ENCODE assay signal across 16 cellular contexts in genomic region chr5:38104497-38105230, GRCh38.
DNase-seq lines count a peak whose midpoint lies in the region; ATAC-seq and TF ChIP-seq lines count a peak whose summit lies in the region.
"Had no signal": no experiment of that assay in that cellular context is flagged by ENCODE, and none has a peak within 500 bp of the region (broad histone marks: within the 10 kb centered on the region; RNA-seq: fewer than 3 reads in every experiment).

No MANE protein-coding gene starts in this region.

- no peak for TF ChIP-seq POLR2A in erythroblast (IDR thresholded peaks at IDR 0.05; ENCODE audit: low read length)

- CTCF ChIA-PET in T-cell (lab: Charles Lee), result interaction anchor here in 1 of 2 donors (0.5 kb wide), 1 partner anchor 19 kb away, joined by 3 read pairs; no protein-coding TSS in a partner anchor

- no peaks in the 10 kb centered on the region for H3K9me3 ChIP-seq in BLaER1

- H3K4me1 ChIP-seq in BLaER1, result no peaks in the 10 kb centered on the region; the same call in 1 of the 2 replicates

- POLR2A ChIA-PET in T-cell (lab: Charles Lee), result no interaction called here

- H3K9me3 Mint-ChIP-seq in T-cell, result peaks cover 0 to 4% (median 0%) of the 10 kb centered on the region in 3 donors
- H3K9me3 Mint-ChIP-seq: activated naive CD4-positive, alpha-beta T cell treated with anti-CD3 and anti-CD28 coated beads, Interleukin-2, amount 50 U/mL, for 24 hours; CD4-positive, alpha-beta T cell; T-helper 1 cell treated with Interleukin-12 subunit alpha and Interleukin-12 subunit beta and Interleukin-4 antibody, amounts not matched to agents 30 μg/mL and 1 μg/mL, for 36 hours had no signal

- H3K27ac Mint-ChIP-seq in T-cell, result no peak overlapping the region
- H3K27ac Mint-ChIP-seq: activated CD4-positive, alpha-beta T cell treated with anti-CD3 and anti-CD28 coated beads for 36 hours; CD4-positive, alpha-beta T cell; T-helper 1 cell treated with Interleukin-12 subunit alpha and Interleukin-12 subunit beta and Interleukin-4 antibody, amounts not matched to agents 30 μg/mL and 1 μg/mL, for 36 hours had no signal

- H3K9ac ChIP-seq in BLaER1, result no peak overlapping the region

- no peak overlapping the region for H3K4me3 ChIP-seq in BLaER1

- H3K36me3 ChIP-seq in BLaER1, result no peaks in the 10 kb centered on the region

- H3K27ac ChIP-seq in BLaER1, result no peak overlapping the region

- ATAC-seq in T-cell (replicated peaks in 1 of 4), result no peak
- no peak for ATAC-seq in HG03432 (IDR thresholded peaks at IDR 0.05; ENCODE audit: unreplicated experiment)
- ATAC-seq in HG03354 (IDR thresholded peaks at IDR 0.05; ENCODE audit: poor library complexity, severe bottlenecking, unreplicated experiment), result no peak
- ATAC-seq: activated CD4-positive, alpha-beta T cell treated with anti-CD3 and anti-CD28 coated beads for 36 hours; Panc1 had no signal

- peaks cover 0 to 5% of the 10 kb centered on the region in 2 donors for H3K27me3 Mint-ChIP-seq in T-cell
- H3K27me3 Mint-ChIP-seq: activated CD4-positive, alpha-beta T cell treated with anti-CD3 and anti-CD28 coated beads for 36 hours; CD4-positive, alpha-beta T cell had no signal

- no peaks in the 10 kb centered on the region for H3K4me1 Mint-ChIP-seq in T-cell
- H3K4me1 Mint-ChIP-seq: activated CD4-positive, alpha-beta T cell treated with anti-CD3 and anti-CD28 coated beads for 36 hours; activated naive CD4-positive, alpha-beta T cell treated with anti-CD3 and anti-CD28 coated beads, Interleukin-2, amount 50 U/mL, for 24 hours had no signal

- no peaks in the 10 kb centered on the region for H3K36me3 Mint-ChIP-seq in T-cell
- H3K36me3 Mint-ChIP-seq: activated naive CD4-positive, alpha-beta T cell treated with anti-CD3 and anti-CD28 coated beads, Interleukin-2, amount 50 U/mL, for 24 hours had no signal

- H4K20me1 ChIP-seq in BLaER1, result no peaks in the 10 kb centered on the region

- peak overlapping the region; percentile 8; the same call in 1 of the 2 replicates for H3K4me2 ChIP-seq in BLaER1

- H3K27me3 ChIP-seq in BLaER1, result no peaks in the 10 kb centered on the region

- DNase-seq in HuH-7 (ENCODE audit: low spot score) (peak; percentile 19), amniotic epithelial cell (ENCODE audit: low read depth) (peak; percentile 49), iris pigment epithelial cell (ENCODE audit: low read depth) (peak; percentile 39), erythroblast (lab: John Stamatoyannopoulos, UW) (no peak), T-cell (no peak)
- DNase-seq: activated CD4-positive, alpha-beta T cell treated with anti-CD3 and anti-CD28 coated beads for 36 hours; CD4-positive, alpha-beta T cell; effector CD8-positive, alpha-beta T cell; NCI-H1048; NCI-H526 treated with DMSO at 0.1 percent for 48 hours had no signal

- H3K4me3 Mint-ChIP-seq in T-cell, result no peak overlapping the region
- H3K4me3 Mint-ChIP-seq: activated CD4-positive, alpha-beta T cell treated with anti-CD3 and anti-CD28 coated beads for 36 hours; activated naive CD4-positive, alpha-beta T cell treated with anti-CD3 and anti-CD28 coated beads, Interleukin-2, amount 50 U/mL, for 24 hours; CD4-positive, alpha-beta T cell; T-helper 1 cell treated with Interleukin-12 subunit alpha and Interleukin-12 subunit beta and Interleukin-4 antibody, amounts not matched to agents 30 μg/mL and 1 μg/mL, for 36 hours had no signal

Comparison
In these comparisons a context has a peak if more than half of its experiments do, and no peak if none do; other contexts are left out.
1. DNase-seq: peak in HuH-7 (single experiment), amniotic epithelial cell (single experiment) and iris pigment epithelial cell (single experiment); none in erythroblast (0 of 2) and T-cell (0 of 34).